In the genomic region with DNA sequence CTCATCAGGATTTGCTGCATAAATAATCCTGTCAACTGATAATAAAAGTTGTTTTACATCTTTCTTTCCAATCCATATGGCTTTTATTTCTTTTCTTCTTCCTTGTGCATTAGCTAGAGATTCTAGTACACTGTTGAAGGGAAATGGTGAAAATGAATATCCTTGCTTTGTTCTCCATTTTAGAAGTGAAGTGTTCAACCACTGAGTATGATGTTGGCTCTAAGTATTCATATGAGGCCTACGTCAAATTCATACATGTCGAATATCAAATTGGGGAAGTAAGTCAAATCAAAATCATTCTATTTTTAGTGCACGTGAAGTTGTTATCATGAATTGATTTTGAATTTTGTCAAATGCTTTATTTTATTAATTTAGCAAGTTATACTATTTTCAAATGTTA, we compare ENCODE assay signal across 8 cellular contexts. TPM values are rescaled to one million over a fixed set of nuclear protein-coding genes. Genes with fewer than 3 reads are reported as not detected.
"Had no signal": no experiment of that assay in that cellular context is flagged by ENCODE, and none has a peak within 500 bp of the region (broad histone marks: within the 10 kb centered on the region; RNA-seq: fewer than 3 reads in every experiment).

No MANE protein-coding gene starts in this region.

- H3K27ac ChIP-seq: HL-60 had no signal

- H3K4me3 ChIP-seq: GM23338 had no signal

- H3K9me3 Mint-ChIP-seq: GM23338, H9 had no signal

- H3K27ac Mint-ChIP-seq: GM23338, H9, IgD-negative memory B cell had no signal

- H3K4me3 Mint-ChIP-seq: GM23338, H9, IgD-negative memory B cell had no signal

- FAIRE-seq: H54 had no signal

- H3K4me2 ChIP-seq: GM23338 had no signal

- H3K36me3 Mint-ChIP-seq: IgD-negative memory B cell had no signal

- DNase-seq: H9, KBM-7 had no signal

RNA-seq across cellular contexts. Expression of a gene that starts 7.8 kb away (rescaled TPM):
- total RNA-seq: HepG2, HT1080 had no signal
